ENCODE assay signal across 1 cellular context in genomic region chr5:148966937-148967336, GRCh38.
TF ChIP-seq lines count a peak whose summit lies in the region.

No MANE protein-coding gene starts in this region.

TF ChIP-seq in SK-N-SH, 30 proteins besides CTCF, POLR2A, EP300 and RAD21 (continued from another document):
- TF ChIP-seq ELF1 (IDR thresholded peaks at IDR 0.05) (no peak), TCF12 (IDR thresholded peaks at IDR 0.05) (no peak), JUND (IDR thresholded peaks at IDR 0.05) (no peak), SIN3A (IDR thresholded peaks at IDR 0.05; ENCODE audit: borderline replicate concordance, low read depth, low read length) (no peak), FOSL2 (IDR thresholded peaks at IDR 0.05; ENCODE audit: borderline replicate concordance, low read depth) (no peak)
